Comparison of ENCODE assay signal across 8 cellular contexts in genomic region chr6:33123732-33124524, GRCh38. TPM values are rescaled to one million over a fixed set of nuclear protein-coding genes. Genes with fewer than 3 reads are reported as not detected.
DNase-seq lines count a peak whose midpoint lies in the region; ATAC-seq and TF ChIP-seq lines count a peak whose summit lies in the region.

No MANE protein-coding gene starts in this region.

- no peak overlapping the region for H3K27ac Mint-ChIP-seq in endothelial cell (ENCODE audit: unreplicated experiment)
- peak overlapping the region; percentile 7 for H3K27ac Mint-ChIP-seq in progenitor cell of endocrine pancreas

- H3K36me3 Mint-ChIP-seq in endothelial cell (ENCODE audit: low read depth, unreplicated experiment) (peaks cover 4% of the 10 kb centered on the region), progenitor cell of endocrine pancreas (ENCODE audit: insufficient read depth) (peaks cover 4% of the 10 kb centered on the region)

- intact Hi-C loops in OCI-LY7 (cut with micrococcal nuclease; ENCODE audit: unreplicated experiment), result loop anchor here (1.0 kb wide), 1 partner anchor 124 kb away; no protein-coding TSS in a partner anchor

- no peaks in the 10 kb centered on the region for H3K4me1 ChIP-seq in OCI-LY7 (ENCODE audit: insufficient read depth, low read length, poor library complexity, severe bottlenecking)

- H2AFZ ChIP-seq in OCI-LY7 (ENCODE audit: low read length), result no peak overlapping the region

- H3K27me3 Mint-ChIP-seq in endothelial cell (ENCODE audit: unreplicated experiment) (peaks cover 3% of the 10 kb centered on the region), progenitor cell of endocrine pancreas (peaks cover 8% of the 10 kb centered on the region)

- H3K4me3 Mint-ChIP-seq in endothelial cell (ENCODE audit: unreplicated experiment), result no peak overlapping the region
- H3K4me3 Mint-ChIP-seq in progenitor cell of endocrine pancreas (ENCODE audit: low read depth), result no peak overlapping the region

- H3K27ac ChIP-seq in OCI-LY7 (ENCODE audit: low read depth, low read length, poor library complexity, severe bottlenecking), result no peak overlapping the region

- no peak for ATAC-seq in omental fat pad (ENCODE audit: low FRiP score)

- POLR2A ChIA-PET in OCI-LY7 (lab: Charles Lee), result no interaction called here

- no peaks in the 10 kb centered on the region for H4K20me1 ChIP-seq in OCI-LY7 (ENCODE audit: insufficient read depth, low read length)

- H3K4me1 Mint-ChIP-seq in endothelial cell (ENCODE audit: unreplicated experiment) (no peaks in the 10 kb centered on the region), progenitor cell of endocrine pancreas (ENCODE audit: low read depth) (peaks cover 26% of the 10 kb centered on the region)

- CTCF ChIA-PET in OCI-LY7 (lab: Charles Lee; ENCODE audit: unreplicated experiment), result no interaction called here

- peaks cover 11% of the 10 kb centered on the region; the same call in 1 of the 2 replicates for H3K9me3 ChIP-seq in OCI-LY7 (ENCODE audit: low read length)

- no TSS peak for BruUV-seq in OCI-LY7 (replicated peaks; lab: Mats Ljungman, UMichigan)

- no peak overlapping the region for H3K4me2 ChIP-seq in OCI-LY7 (ENCODE audit: low read length)

- no peaks in the 10 kb centered on the region for H3K79me2 ChIP-seq in OCI-LY7 (ENCODE audit: insufficient read depth, low read depth, low read length)

- H3K9me3 Mint-ChIP-seq in endothelial cell (ENCODE audit: unreplicated experiment) (peaks cover 9% of the 10 kb centered on the region), progenitor cell of endocrine pancreas (ENCODE audit: low read depth) (peaks cover 9% of the 10 kb centered on the region)

- TF ChIP-seq CTCF in OCI-LY7 (conservative IDR thresholded peaks at IDR 0.05; ENCODE audit: low read length) (peak; percentile 88), endothelial cell (IDR thresholded peaks at IDR 0.05; ENCODE audit: unreplicated experiment) (peak; percentile 75), progenitor cell of endocrine pancreas (IDR thresholded peaks at IDR 0.05; ENCODE audit: unreplicated experiment) (peak; percentile 57), omental fat pad (IDR thresholded peaks at IDR 0.05) (no peak)

- H3K9me2 ChIP-seq in OCI-LY7 (ENCODE audit: insufficient read depth, low read length), result no peaks in the 10 kb centered on the region

- DNase-seq in DMS53 treated with DMSO at 0.1 percent for 48 hours (lab: John Stamatoyannopoulos, UW; ENCODE audit: unreplicated experiment), result peak; percentile 31
- DNase-seq in HS-27A (ENCODE audit: low read depth), result peak; percentile 27
- DNase-seq in OCI-LY7 (ENCODE audit: low spot score), result peak; percentile 67
- no peak for DNase-seq in endothelial cell (ENCODE audit: low spot score)
- no peak for DNase-seq in progenitor cell of endocrine pancreas (ENCODE audit: low spot score, unreplicated experiment)
- no peak for DNase-seq in omental fat pad (ENCODE audit: low spot score)
- DNase-seq in activated CD8-positive, alpha-beta memory T cell treated with anti-CD3 and anti-CD28 coated beads, Interleukin-2, amount 50 U/mL, for 4 hours, result no peak
- no peak for DNase-seq in GOT3 (lab: John Stamatoyannopoulos, UW)

- H3K4me3 ChIP-seq in OCI-LY7 (ENCODE audit: low read depth, low read length, poor library complexity, severe bottlenecking), result no peak overlapping the region

- H3K36me3 ChIP-seq in OCI-LY7 (ENCODE audit: insufficient read depth, low read length), result no peaks in the 10 kb centered on the region

RNA-seq across cellular contexts. Expression of gene HLA-DPB1, which starts 48.1 kb away (rescaled TPM):
- total RNA-seq in OCI-LY7 (2014; rRNA removed; shearing (Covaris generic)), result 117 and 139 TPM in 2 replicates
- total RNA-seq in OCI-LY7 (2022), result 74.5 and 78.5 TPM in 2 replicates
- 14.4 TPM for total RNA-seq in endothelial cell (ENCODE audit: unreplicated experiment)
- 13.5 and 17.9 TPM in 2 replicates for total RNA-seq in progenitor cell of endocrine pancreas
- total RNA-seq in omental fat pad, result 100 to 1,000 TPM in 3 of 4 donors, 10 to 100 TPM in 1; 29.2 to 120 (median 101) TPM

RNA-seq across cellular contexts. Expression of gene HLA-DPA1, which starts 50.5 kb away (rescaled TPM):
- total RNA-seq in OCI-LY7 (2014; rRNA removed; shearing (Covaris generic)), result 306 and 388 TPM in 2 replicates
- total RNA-seq in OCI-LY7 (2022), result 253 and 256 TPM in 2 replicates
- 8.5 TPM for total RNA-seq in endothelial cell (ENCODE audit: unreplicated experiment)
- 0.89 and 1.8 TPM in 2 replicates for total RNA-seq in progenitor cell of endocrine pancreas
- total RNA-seq in omental fat pad, result 100 to 1,000 TPM in 3 of 4 donors, 10 to 100 TPM in 1; 20.4 to 211 (median 137) TPM

Comparison
In these comparisons a context has a peak if more than half of its experiments do, and no peak if none do; other contexts are left out.
1. DNase-seq: peak in DMS53 treated with DMSO at 0.1 percent for 48 hours (single experiment), HS-27A (single experiment) and OCI-LY7 (single experiment); none in endothelial cell (single experiment), progenitor cell of endocrine pancreas (single experiment), omental fat pad (single experiment), activated CD8-positive, alpha-beta memory T cell treated with anti-CD3 and anti-CD28 coated beads, Interleukin-2, amount 50 U/mL, for 4 hours (single experiment) and GOT3 (single experiment).
2. CTCF ChIP-seq: peak in OCI-LY7 (single experiment), endothelial cell (single experiment) and progenitor cell of endocrine pancreas (single experiment); none in omental fat pad (0 of 3).